Comparison of ENCODE assay signal across 10 cellular contexts in genomic region chr13:98761126-98761978, GRCh38. TPM values are rescaled to one million over a fixed set of nuclear protein-coding genes. Genes with fewer than 3 reads are reported as not detected.
DNase-seq lines count a peak whose midpoint lies in the region; ATAC-seq and TF ChIP-seq lines count a peak whose summit lies in the region.
"Had no signal": no experiment of that assay in that cellular context is flagged by ENCODE, and none has a peak within 500 bp of the region (broad histone marks: within the 10 kb centered on the region; RNA-seq: fewer than 3 reads in every experiment).

No MANE protein-coding gene starts in this region.

- H3K36me3 ChIP-seq in esophagus muscularis mucosa (no peaks in the 10 kb centered on the region), upper lobe of left lung (no peaks in the 10 kb centered on the region)

- H3K9me3 ChIP-seq in esophagus muscularis mucosa (no peaks in the 10 kb centered on the region), upper lobe of left lung (no peaks in the 10 kb centered on the region)
- H3K9me3 ChIP-seq: Caco-2 had no signal

- no peak overlapping the region for H3K27ac ChIP-seq in esophagus muscularis mucosa (replicated peaks in 1 of 4)
- H3K27ac ChIP-seq in upper lobe of left lung: no peak overlapping the region

- TF ChIP-seq EP300 in esophagus muscularis mucosa (IDR thresholded peaks at IDR 0.05) (no peak), upper lobe of left lung (IDR thresholded peaks at IDR 0.05) (no peak)

- H3K36me3 Mint-ChIP-seq in activated naive CD4-positive, alpha-beta T cell treated with anti-CD3 and anti-CD28 coated beads, Interleukin-2, amount 10 ng/mL, durations not matched to agents 7 days and 5 days: no peaks in the 10 kb centered on the region
- peaks cover 1% of the 10 kb centered on the region for H3K36me3 Mint-ChIP-seq in activated CD8-positive, alpha-beta T cell treated with anti-CD3 and anti-CD28 coated beads, Interleukin-2, amount 10 ng/mL, durations not matched to agents 7 days and 5 days (ENCODE audit: low read depth)

- H3K27me3 Mint-ChIP-seq in activated naive CD4-positive, alpha-beta T cell treated with anti-CD3 and anti-CD28 coated beads, Interleukin-2, amount 10 ng/mL, durations not matched to agents 7 days and 5 days: peaks cover 11% of the 10 kb centered on the region
- no peaks in the 10 kb centered on the region for H3K27me3 Mint-ChIP-seq in activated CD8-positive, alpha-beta T cell treated with anti-CD3 and anti-CD28 coated beads, Interleukin-2, amount 10 ng/mL, durations not matched to agents 7 days and 5 days (ENCODE audit: low read depth)

- H3K4me1 Mint-ChIP-seq in activated naive CD4-positive, alpha-beta T cell treated with anti-CD3 and anti-CD28 coated beads, Interleukin-2, amount 10 ng/mL, durations not matched to agents 7 days and 5 days: no peaks in the 10 kb centered on the region
- H3K4me1 Mint-ChIP-seq in activated CD8-positive, alpha-beta T cell treated with anti-CD3 and anti-CD28 coated beads, Interleukin-2, amount 10 ng/mL, durations not matched to agents 7 days and 5 days (ENCODE audit: low read depth): no peaks in the 10 kb centered on the region

- H3K4me3 Mint-ChIP-seq in activated naive CD4-positive, alpha-beta T cell treated with anti-CD3 and anti-CD28 coated beads, Interleukin-2, amount 10 ng/mL, durations not matched to agents 7 days and 5 days: peak overlapping the region; percentile 16
- no peak overlapping the region for H3K4me3 Mint-ChIP-seq in activated CD8-positive, alpha-beta T cell treated with anti-CD3 and anti-CD28 coated beads, Interleukin-2, amount 10 ng/mL, durations not matched to agents 7 days and 5 days

- 73% methylated on average over 15 of the region's 15 CpGs for WGBS in esophagus muscularis mucosa
- WGBS in upper lobe of left lung, 2 donors: 62 to 63% methylated on average over 15 of the region's 15 CpGs

- TF ChIP-seq CTCF in esophagus muscularis mucosa (IDR thresholded peaks at IDR 0.05) (no peak), upper lobe of left lung (IDR thresholded peaks at IDR 0.05) (no peak)

- peaks cover 9% of the 10 kb centered on the region for H3K9me3 Mint-ChIP-seq in activated naive CD4-positive, alpha-beta T cell treated with anti-CD3 and anti-CD28 coated beads, Interleukin-2, amount 10 ng/mL, durations not matched to agents 7 days and 5 days
- no peaks in the 10 kb centered on the region for H3K9me3 Mint-ChIP-seq in activated CD8-positive, alpha-beta T cell treated with anti-CD3 and anti-CD28 coated beads, Interleukin-2, amount 10 ng/mL, durations not matched to agents 7 days and 5 days (ENCODE audit: insufficient read depth)

- no peak for TF ChIP-seq POLR2A in esophagus muscularis mucosa (IDR thresholded peaks at IDR 0.05; ENCODE audit: low read depth)
- no peak for TF ChIP-seq POLR2A in upper lobe of left lung (IDR thresholded peaks at IDR 0.05)

- H3K4me1 ChIP-seq in esophagus muscularis mucosa: peaks cover 0 to 4% (median 0%) of the 10 kb centered on the region in 4 donors
- peaks cover 0 to 6% (median 0%) of the 10 kb centered on the region in 4 donors for H3K4me1 ChIP-seq in upper lobe of left lung

- intact Hi-C loops in esophagus muscularis mucosa (cut with DNase I): no loop called here

- POLR2A ChIA-PET in activated CD8-positive, alpha-beta T cell treated with anti-CD3 and anti-CD28 coated beads, Interleukin-2, amount 10 ng/mL, durations not matched to agents 7 days and 5 days (lab: Charles Lee): no interaction called here

- DNase-seq in activated naive CD4-positive, alpha-beta T cell treated with anti-CD3 and anti-CD28 coated beads, Interleukin-2, amount 10 ng/mL, durations not matched to agents 7 days and 5 days: no peak
- no peak for DNase-seq in activated naive CD4-positive, alpha-beta T cell (lab: John Stamatoyannopoulos, UW)
- DNase-seq in LHCN-M2 (ENCODE audit: low read depth) (peak; percentile 39), esophagus muscularis mucosa (ENCODE audit: extremely low spot score) (no peak), upper lobe of left lung (no peak), Ammon's horn (ENCODE audit: low spot score) (no peak)
- no peak for DNase-seq in activated CD8-positive, alpha-beta T cell treated with anti-CD3 and anti-CD28 coated beads, Interleukin-2, amount 10 ng/mL, durations not matched to agents 7 days and 5 days
- no peak for DNase-seq in stimulated activated CD4-positive, alpha-beta T cell treated with anti-CD3 and anti-CD28 coated beads, Interleukin-4, amount 100 ng/mL, for 1 hour
- DNase-seq: naive B cell had no signal

- peak; percentile 50 to 56 for ATAC-seq in upper lobe of left lung (ENCODE audit: low FRiP score in 2 of 2)
- ATAC-seq in activated CD8-positive, alpha-beta T cell treated with anti-CD3 and anti-CD28 coated beads, Interleukin-2, amount 10 ng/mL, durations not matched to agents 7 days and 5 days: no peak

- H3K4me3 ChIP-seq in esophagus muscularis mucosa: peak overlapping the region in 3 of 4 donors; percentile 14 to 31 (median 30)
- H3K4me3 ChIP-seq in upper lobe of left lung: peak overlapping the region in 3 of 4 donors; percentile 23 to 48 (median 43)

- CTCF ChIA-PET in activated naive CD4-positive, alpha-beta T cell treated with anti-CD3 and anti-CD28 coated beads, Interleukin-2, amount 10 ng/mL, durations not matched to agents 7 days and 5 days (lab: Charles Lee): no interaction called here
- CTCF ChIA-PET in activated CD8-positive, alpha-beta T cell treated with anti-CD3 and anti-CD28 coated beads, Interleukin-2, amount 10 ng/mL, durations not matched to agents 7 days and 5 days (lab: Charles Lee): interaction anchor here (0.7 kb wide), 1 partner anchor 107 kb away, joined by 3 read pairs; no protein-coding TSS in a partner anchor

- no peak overlapping the region for H3K27ac Mint-ChIP-seq in activated naive CD4-positive, alpha-beta T cell treated with anti-CD3 and anti-CD28 coated beads, Interleukin-2, amount 10 ng/mL, durations not matched to agents 7 days and 5 days
- no peak overlapping the region for H3K27ac Mint-ChIP-seq in activated CD8-positive, alpha-beta T cell treated with anti-CD3 and anti-CD28 coated beads, Interleukin-2, amount 10 ng/mL, durations not matched to agents 7 days and 5 days
- H3K27ac Mint-ChIP-seq: naive B cell had no signal

- peaks cover 0 to under 1% (median 0%) of the 10 kb centered on the region in 4 donors for H3K27me3 ChIP-seq in esophagus muscularis mucosa
- no peaks in the 10 kb centered on the region for H3K27me3 ChIP-seq in upper lobe of left lung

RNA-seq across cellular contexts. Expression of gene SLC15A1, which starts 8.9 kb away (rescaled TPM):
- total RNA-seq in LHCN-M2 (2014; rRNA removed): not detected in 2 replicates
- not detected for polyA plus RNA-seq in LHCN-M2 (2012)
- not detected for total RNA-seq in esophagus muscularis mucosa
- total RNA-seq in upper lobe of left lung: under 1 TPM in 3 of 6 donors, not detected in 3; 0.07 to 0.23 (median 0.15) TPM
- not detected for total RNA-seq in activated CD8-positive, alpha-beta T cell treated with anti-CD3 and anti-CD28 coated beads, Interleukin-2, amount 10 ng/mL, durations not matched to agents 7 days and 5 days
